In the genomic region with DNA sequence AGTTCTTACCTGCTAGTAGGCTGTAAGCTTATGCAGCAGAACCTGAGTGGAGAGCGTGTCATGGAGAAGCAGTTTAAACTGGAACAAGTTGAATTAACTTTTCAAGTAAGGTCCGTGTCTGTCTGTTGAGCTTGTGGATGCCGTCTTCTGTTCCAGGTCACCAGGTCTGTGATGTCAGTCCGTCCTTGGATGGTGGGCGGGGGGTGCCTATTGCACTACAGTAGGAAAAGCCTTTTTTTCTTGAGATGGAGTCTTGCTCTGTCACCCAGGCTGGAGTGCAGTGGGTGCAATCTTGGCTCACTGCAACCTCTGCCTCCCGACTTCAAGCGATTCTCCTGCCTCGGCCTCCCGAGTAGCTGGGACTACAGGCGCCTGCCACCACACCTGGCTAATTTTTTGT, we compare ENCODE assay signal across 2 cellular contexts. TPM values are rescaled to one million over a fixed set of nuclear protein-coding genes. Genes with fewer than 3 reads are reported as not detected.
"Had no signal": no experiment of that assay in that cellular context is flagged by ENCODE, and none has a peak within 500 bp of the region (broad histone marks: within the 10 kb centered on the region; RNA-seq: fewer than 3 reads in every experiment).

No MANE protein-coding gene starts in this region.

RNA-seq across cellular contexts. Expression of gene MGAT3, which starts 50.2 kb away (rescaled TPM):
- total RNA-seq: MCF 10A, PC-3 had no signal
